9 cellular contexts compared by ENCODE assay signal in the genomic region with DNA sequence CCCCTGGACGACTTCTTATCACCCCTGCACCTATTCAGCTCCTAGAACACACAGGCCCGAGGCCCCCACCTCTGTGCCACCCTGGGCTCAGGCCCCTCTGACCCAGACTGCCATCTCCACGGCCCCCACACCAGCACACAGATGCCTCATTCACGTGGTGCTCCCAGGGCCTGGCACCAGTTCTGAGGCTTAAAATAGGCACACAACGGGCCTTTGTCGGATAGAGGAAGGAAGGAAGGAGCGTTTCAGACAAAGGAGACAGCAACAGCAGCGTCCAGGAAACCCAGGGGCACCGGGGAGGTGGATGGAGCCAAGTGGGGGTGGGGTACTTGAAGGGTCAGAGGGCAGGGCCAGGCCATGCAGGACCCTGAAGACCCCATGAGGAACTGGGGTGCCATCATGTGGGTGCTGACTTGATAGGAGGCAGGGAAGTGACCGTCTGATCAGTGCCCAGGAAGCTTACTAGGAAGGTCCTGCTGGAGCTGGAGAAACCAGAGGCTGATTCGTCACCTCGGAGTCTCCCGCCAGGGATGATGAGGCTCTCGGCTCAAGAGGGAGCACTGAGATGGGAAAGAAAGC. TPM values are rescaled to one million over a fixed set of nuclear protein-coding genes. Genes with fewer than 3 reads are reported as not detected.
DNase-seq lines count a peak whose midpoint lies in the region; ATAC-seq and TF ChIP-seq lines count a peak whose summit lies in the region.
"Had no signal": no experiment of that assay in that cellular context is flagged by ENCODE, and none has a peak within 500 bp of the region (broad histone marks: within the 10 kb centered on the region; RNA-seq: fewer than 3 reads in every experiment).

No MANE protein-coding gene starts in this region.

- no peak for TF ChIP-seq EP300 in suprapubic skin (IDR thresholded peaks at IDR 0.05)

- H3K27ac ChIP-seq in dorsolateral prefrontal cortex: peak overlapping the region; percentile 85 to 100 (median 97)
- H3K27ac ChIP-seq in lung (ENCODE audit: low read depth in 1 of 2, low read length in 1 of 2): peak overlapping the region; percentile 40 to 83
- H3K27ac ChIP-seq in suprapubic skin: peak overlapping the region; percentile 24

- H3K27me3 ChIP-seq in dorsolateral prefrontal cortex (no peaks in the 10 kb centered on the region), lung (ENCODE audit: control insufficient read depth, insufficient read depth) (no peaks in the 10 kb centered on the region), suprapubic skin (no peaks in the 10 kb centered on the region)

- WGBS in lung, 2 donors: 7 to 27% methylated on average over 14 of the region's 14 CpGs
- 48% methylated on average over 14 of the region's 14 CpGs for WGBS in suprapubic skin

- peak overlapping the region in 23 of 59 donors; percentile 1 to 39 (median 19) for H3K4me3 ChIP-seq in dorsolateral prefrontal cortex
- no peak overlapping the region for H3K4me3 ChIP-seq in lung
- no peak overlapping the region for H3K4me3 ChIP-seq in suprapubic skin

- intact Hi-C loops in dorsolateral prefrontal cortex (cut with DNase I): loop anchor here in 1 of 2 donors (10.0 kb wide), 1 partner anchor 49 kb away; the partner anchor contains the start of gene SLC39A3

- TF ChIP-seq POLR2A in suprapubic skin (IDR thresholded peaks at IDR 0.05): no peak

- peak in 7 of 56 donors; percentile 7 to 36 (median 9) for TF ChIP-seq CTCF in dorsolateral prefrontal cortex (IDR thresholded peaks at IDR 0.05 in 54 of 56, conservative IDR thresholded peaks at IDR 0.05 in 2 of 56; ENCODE audit: low read depth in 1 of 56, partially characterized antibody in 56 of 56)
- TF ChIP-seq CTCF in lung (IDR thresholded peaks at IDR 0.05; ENCODE audit: control extremely low read depth, extremely low read depth): no peak
- TF ChIP-seq CTCF in suprapubic skin (IDR thresholded peaks at IDR 0.05): no peak

- ATAC-seq in lung (ENCODE audit: insufficient read depth, low FRiP score) (peak; percentile 47), SK-N-SH treated with all-trans-retinoic acid at 6 μM for 48 hours (no peak; the same call in 2 of the 3 replicates), HG02642 (IDR thresholded peaks at IDR 0.05; ENCODE audit: poor library complexity, unreplicated experiment) (no peak)

- H3K9me3 ChIP-seq in lung (ENCODE audit: control insufficient read depth in 2 of 2, insufficient read depth in 1 of 2, low read length in 1 of 2) (no peaks in the 10 kb centered on the region), suprapubic skin (no peaks in the 10 kb centered on the region)

- no peaks in the 10 kb centered on the region for H3K36me3 ChIP-seq in lung (ENCODE audit: control insufficient read depth in 2 of 2, insufficient read depth in 2 of 2, low read length in 2 of 2)
- H3K36me3 ChIP-seq in suprapubic skin: no peaks in the 10 kb centered on the region

- H3K4me1 ChIP-seq in lung (ENCODE audit: control insufficient read depth in 2 of 2, insufficient read depth in 2 of 2, low read length in 2 of 2) (peaks cover 0 to 11% of the 10 kb centered on the region in 2 donors), suprapubic skin (peaks cover 11% of the 10 kb centered on the region)

- DNase-seq in NOMO-1 treated with DMSO at 0.1 percent for 48 hours (lab: John Stamatoyannopoulos, UW; ENCODE audit: unreplicated experiment): peak; percentile 67
- peak; percentile 44 to 97 (median 90) for DNase-seq in dorsolateral prefrontal cortex
- no peak for DNase-seq in lung (ENCODE audit: low spot score)
- DNase-seq in suprapubic skin (ENCODE audit: low spot score in 2 of 2): no peak
- no peak for DNase-seq in NCI-H2171 (lab: John Stamatoyannopoulos, UW)
- DNase-seq: kidney, NCI-H526 had no signal

TF ChIP-seq in SK-N-SH treated with all-trans-retinoic acid at 6 μM for 48 hours, 23 proteins besides CTCF, POLR2A, EP300 and RAD21:
- TF ChIP-seq, protein P1, sequence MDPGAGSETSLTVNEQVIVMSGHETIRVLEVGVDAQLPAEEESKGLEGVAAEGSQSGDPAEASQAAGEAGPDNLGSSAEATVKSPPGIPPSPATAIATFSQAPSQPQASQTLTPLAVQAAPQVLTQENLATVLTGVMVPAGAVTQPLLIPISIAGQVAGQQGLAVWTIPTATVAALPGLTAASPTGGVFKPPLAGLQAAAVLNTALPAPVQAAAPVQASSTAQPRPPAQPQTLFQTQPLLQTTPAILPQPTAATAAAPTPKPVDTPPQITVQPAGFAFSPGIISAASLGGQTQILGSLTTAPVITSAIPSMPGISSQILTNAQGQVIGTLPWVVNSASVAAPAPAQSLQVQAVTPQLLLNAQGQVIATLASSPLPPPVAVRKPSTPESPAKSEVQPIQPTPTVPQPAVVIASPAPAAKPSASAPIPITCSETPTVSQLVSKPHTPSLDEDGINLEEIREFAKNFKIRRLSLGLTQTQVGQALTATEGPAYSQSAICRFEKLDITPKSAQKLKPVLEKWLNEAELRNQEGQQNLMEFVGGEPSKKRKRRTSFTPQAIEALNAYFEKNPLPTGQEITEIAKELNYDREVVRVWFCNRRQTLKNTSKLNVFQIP (CRISPR knock-in tag; IDR thresholded peaks at IDR 0.05; ENCODE audit: borderline replicate concordance, low read depth): no peak
- TF ChIP-seq ESRRG (CRISPR knock-in tag; IDR thresholded peaks at IDR 0.05) (no peak), CSDC2 (CRISPR knock-in tag; IDR thresholded peaks at IDR 0.05) (no peak), TCF4 (CRISPR knock-in tag; IDR thresholded peaks at IDR 0.05; ENCODE audit: borderline replicate concordance) (no peak), ZFP3 (CRISPR knock-in tag; IDR thresholded peaks at IDR 0.05) (no peak)
- TF ChIP-seq, protein P2, sequence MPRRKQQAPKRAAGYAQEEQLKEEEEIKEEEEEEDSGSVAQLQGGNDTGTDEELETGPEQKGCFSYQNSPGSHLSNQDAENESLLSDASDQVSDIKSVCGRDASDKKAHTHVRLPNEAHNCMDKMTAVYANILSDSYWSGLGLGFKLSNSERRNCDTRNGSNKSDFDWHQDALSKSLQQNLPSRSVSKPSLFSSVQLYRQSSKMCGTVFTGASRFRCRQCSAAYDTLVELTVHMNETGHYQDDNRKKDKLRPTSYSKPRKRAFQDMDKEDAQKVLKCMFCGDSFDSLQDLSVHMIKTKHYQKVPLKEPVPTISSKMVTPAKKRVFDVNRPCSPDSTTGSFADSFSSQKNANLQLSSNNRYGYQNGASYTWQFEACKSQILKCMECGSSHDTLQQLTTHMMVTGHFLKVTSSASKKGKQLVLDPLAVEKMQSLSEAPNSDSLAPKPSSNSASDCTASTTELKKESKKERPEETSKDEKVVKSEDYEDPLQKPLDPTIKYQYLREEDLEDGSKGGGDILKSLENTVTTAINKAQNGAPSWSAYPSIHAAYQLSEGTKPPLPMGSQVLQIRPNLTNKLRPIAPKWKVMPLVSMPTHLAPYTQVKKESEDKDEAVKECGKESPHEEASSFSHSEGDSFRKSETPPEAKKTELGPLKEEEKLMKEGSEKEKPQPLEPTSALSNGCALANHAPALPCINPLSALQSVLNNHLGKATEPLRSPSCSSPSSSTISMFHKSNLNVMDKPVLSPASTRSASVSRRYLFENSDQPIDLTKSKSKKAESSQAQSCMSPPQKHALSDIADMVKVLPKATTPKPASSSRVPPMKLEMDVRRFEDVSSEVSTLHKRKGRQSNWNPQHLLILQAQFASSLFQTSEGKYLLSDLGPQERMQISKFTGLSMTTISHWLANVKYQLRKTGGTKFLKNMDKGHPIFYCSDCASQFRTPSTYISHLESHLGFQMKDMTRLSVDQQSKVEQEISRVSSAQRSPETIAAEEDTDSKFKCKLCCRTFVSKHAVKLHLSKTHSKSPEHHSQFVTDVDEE (CRISPR knock-in tag; IDR thresholded peaks at IDR 0.05): no peak

RNA-seq across cellular contexts. Expression of gene GNG7, which starts 7.1 kb away (rescaled TPM):
- total RNA-seq in dorsolateral prefrontal cortex: 100 to 1,000 TPM in 55 of 120 experiments, 10 to 100 TPM in 65; 71.9 to 184 (median 98.1) TPM
- total RNA-seq in lung: 1 to 10 TPM; 2.4 to 4.5 TPM
- 1 to 10 TPM; 1.6 to 3.1 TPM for polyA plus RNA-seq in lung
- 1 to 10 TPM; 2.1 to 4.3 (median 3.0) TPM for total RNA-seq in suprapubic skin

RNA-seq across cellular contexts. Expression of gene DIRAS1, which starts 25.8 kb away (rescaled TPM):
- 100 to 1,000 TPM in 107 of 120 experiments, 10 to 100 TPM in 13; 43.9 to 237 (median 155) TPM for total RNA-seq in dorsolateral prefrontal cortex
- total RNA-seq in lung: 1 to 10 TPM in 1 of 2 donors, under 1 TPM in 1; 0.37 to 1.2 TPM
- under 1 TPM; 0.42 to 0.73 TPM for polyA plus RNA-seq in lung
- 1 to 10 TPM in 3 of 4 donors, under 1 TPM in 1; 0.68 to 4.5 (median 2.1) TPM for total RNA-seq in suprapubic skin

RNA-seq across cellular contexts. Expression of gene SLC39A3, which starts 44.4 kb away (rescaled TPM):
- total RNA-seq in dorsolateral prefrontal cortex (10 to 100 TPM; 22.3 to 60.9 (median 39.3) TPM), lung (10 to 100 TPM; 17.7 to 37.0 TPM), suprapubic skin (10 to 100 TPM in 3 of 4 donors, 1 to 10 TPM in 1; 8.0 to 31.1 (median 23.0) TPM)
- 10 to 100 TPM; 47.1 to 51.2 TPM for polyA plus RNA-seq in lung

Comparison
In these comparisons a context has a peak if more than half of its experiments do, and no peak if none do; other contexts are left out.
1. DNase-seq: peak in NOMO-1 treated with DMSO at 0.1 percent for 48 hours (single experiment) and dorsolateral prefrontal cortex (10 of 10); none in lung (single experiment), suprapubic skin (0 of 2) and NCI-H2171 (single experiment).
2. H3K27ac ChIP-seq: peak in every context shown above with its lines; median percentile 97 in dorsolateral prefrontal cortex; 62 in lung; 24 in suprapubic skin.
3. RNA of gene GNG7, which starts 7.1 kb away (total RNA-seq): 71.9 to 184 TPM in dorsolateral prefrontal cortex; 2.4 to 4.5 TPM in lung and 2.1 to 4.3 TPM in suprapubic skin; every median in the first group is over 10 times any median in the second.
4. RNA of gene DIRAS1, which starts 25.8 kb away (total RNA-seq): 43.9 to 237 TPM in dorsolateral prefrontal cortex; 0.68 to 4.5 TPM in suprapubic skin and 0.37 to 1.2 TPM in lung; every median in the first group is over 4 times any median in the second.